In genomic region chr3:54631507-54632280, GRCh38 we compare ENCODE assay signal across 1 cellular context.
TF ChIP-seq lines count a peak whose summit lies in the region.

No MANE protein-coding gene starts in this region.

TF ChIP-seq in WTC11, 78 proteins besides CTCF, POLR2A, EP300 and RAD21 (continued from another document):
- TF ChIP-seq AR (CRISPR knock-in tag; IDR thresholded peaks at IDR 0.05): peak; percentile 90; the same call in 1 of the 2 replicates
- no peak for TF ChIP-seq MYBL2 (CRISPR knock-in tag; IDR thresholded peaks at IDR 0.05)
